In genomic region chr2:11454824-11455223, GRCh38 we compare ENCODE assay signal across 35 cellular contexts.
"Had no signal": no experiment of that assay in that cellular context is flagged by ENCODE, and none has a peak within 500 bp of the region (broad histone marks: within the 10 kb centered on the region; RNA-seq: fewer than 3 reads in every experiment).

No MANE protein-coding gene starts in this region.

- H3K4me1 ChIP-seq: body of pancreas, foreskin keratinocyte had no signal

- H3K27me3 Mint-ChIP-seq: activated B cell treated with CpG ODN at 0.5 μM for 24 hours; activated CD8-positive, alpha-beta memory T cell treated with anti-CD3 and anti-CD28 coated beads, Interleukin-2, amount 10 ng/mL, durations not matched to agents 7 days and 5 days; activated naive CD4-positive, alpha-beta T cell treated with anti-CD3 and anti-CD28 coated beads, Interleukin-2, amount 50 U/mL, for 24 hours; activated naive CD8-positive, alpha-beta T cell treated with anti-CD3 and anti-CD28 coated beads for 36 hours; activated naive CD8-positive, alpha-beta T cell treated with anti-CD3 and anti-CD28 coated beads, Interleukin-2, amount 50 U/mL, for 24 hours; activated T-helper 17 cell treated with anti-CD3 and anti-CD28 coated beads, Interleukin-2, amount 50 U/mL, for 72 hours; effector memory CD8-positive, alpha-beta T cell; T-cell had no signal

- H3K4me1 Mint-ChIP-seq: activated B cell treated with CpG ODN at 0.5 μM for 24 hours had no signal

- H3K9me3 ChIP-seq: adrenal gland, body of pancreas, esophagus muscularis mucosa, gastrocnemius medialis, heart right ventricle had no signal

- FAIRE-seq: colon had no signal

- H3K27ac ChIP-seq: adrenal gland, body of pancreas, esophagus muscularis mucosa, foreskin keratinocyte, gastrocnemius medialis, heart right ventricle, WERI-Rb-1 had no signal

- H3K4me3 Mint-ChIP-seq: activated B cell treated with CpG ODN at 0.5 μM for 24 hours; activated CD8-positive, alpha-beta memory T cell treated with anti-CD3 and anti-CD28 coated beads, Interleukin-2, amount 10 ng/mL, durations not matched to agents 7 days and 5 days; activated CD8-positive, alpha-beta T cell treated with anti-CD3 and anti-CD28 coated beads, Interleukin-2, amount 10 ng/mL, durations not matched to agents 7 days and 5 days; activated naive CD4-positive, alpha-beta T cell treated with anti-CD3 and anti-CD28 coated beads for 36 hours; activated naive CD4-positive, alpha-beta T cell treated with anti-CD3 and anti-CD28 coated beads, Interleukin-2, amount 50 U/mL, for 24 hours; activated naive CD8-positive, alpha-beta T cell treated with anti-CD3 and anti-CD28 coated beads for 36 hours; activated naive CD8-positive, alpha-beta T cell treated with anti-CD3 and anti-CD28 coated beads, Interleukin-2, amount 50 U/mL, for 24 hours; activated T-helper 17 cell treated with anti-CD3 and anti-CD28 coated beads, Interleukin-2, amount 50 U/mL, for 72 hours; effector memory CD8-positive, alpha-beta T cell; T-helper 1 cell treated with Interleukin-12 subunit alpha and Interleukin-12 subunit beta and Interleukin-4 antibody, amounts not matched to agents 30 μg/mL and 1 μg/mL, for 36 hours; T-helper 2 cell treated with Interferon-gamma antibody and Interleukin-4, amounts not matched to agents 5 μg/mL and 100 μg/mL, for 36 hours had no signal

- DNase-seq: activated B cell treated with CpG ODN at 0.5 μM for 24 hours; activated CD4-positive, alpha-beta T cell treated with anti-CD3 and anti-CD28 coated beads for 48 hours; activated CD4-positive, alpha-beta T cell treated with anti-CD3 and anti-CD28 coated beads, Interleukin-2, amount 50 U/mL, for 1 hour; activated CD4-positive, alpha-beta T cell treated with anti-CD3 and anti-CD28 coated beads, Interleukin-2, amount 50 U/mL, for 48 hours; activated CD8-positive, alpha-beta memory T cell treated with anti-CD3 and anti-CD28 coated beads, Interleukin-2, amount 10 ng/mL, durations not matched to agents 7 days and 5 days; activated CD8-positive, alpha-beta memory T cell treated with anti-CD3 and anti-CD28 coated beads, Interleukin-2, amount 50 U/mL, for 4 hours; activated CD8-positive, alpha-beta T cell treated with anti-CD3 and anti-CD28 coated beads, Interleukin-2, amount 10 ng/mL, durations not matched to agents 7 days and 5 days; activated effector memory CD4-positive, alpha-beta T cell treated with anti-CD3 and anti-CD28 coated beads, Interleukin-2, amount 50 U/mL, for 16 hours; activated naive CD4-positive, alpha-beta T cell treated with anti-CD3 and anti-CD28 coated beads for 36 hours; activated naive CD8-positive, alpha-beta T cell treated with anti-CD3 and anti-CD28 coated beads for 36 hours; activated naive CD8-positive, alpha-beta T cell treated with anti-CD3 and anti-CD28 coated beads, Interleukin-2, amount 50 U/mL, for 24 hours; activated T-cell treated with anti-CD3 and anti-CD28 coated beads, Interleukin-2, amount 50 U/mL, for 1 hour; adrenal gland; amygdala; aorta; body of pancreas; caudate nucleus; cortex of kidney; dermis blood vessel endothelial cell; effector CD4-positive, alpha-beta T cell; effector memory CD8-positive, alpha-beta T cell; erythroblast; foreskin keratinocyte; gastrocnemius medialis; heart right ventricle; T-cell; T1000 had no signal

- H3K4me3 ChIP-seq: adrenal gland, body of pancreas, esophagus muscularis mucosa, gastrocnemius medialis, heart right ventricle had no signal

- H3K9me3 Mint-ChIP-seq: activated B cell treated with CpG ODN at 0.5 μM for 24 hours; activated naive CD4-positive, alpha-beta T cell treated with anti-CD3 and anti-CD28 coated beads for 36 hours; activated naive CD4-positive, alpha-beta T cell treated with anti-CD3 and anti-CD28 coated beads, Interleukin-2, amount 50 U/mL, for 24 hours; activated naive CD8-positive, alpha-beta T cell treated with anti-CD3 and anti-CD28 coated beads for 36 hours; activated naive CD8-positive, alpha-beta T cell treated with anti-CD3 and anti-CD28 coated beads, Interleukin-2, amount 50 U/mL, for 24 hours; activated T-helper 17 cell treated with anti-CD3 and anti-CD28 coated beads, Interleukin-2, amount 50 U/mL, for 72 hours; effector memory CD8-positive, alpha-beta T cell; T-cell; T-helper 1 cell treated with Interleukin-12 subunit alpha and Interleukin-12 subunit beta and Interleukin-4 antibody, amounts not matched to agents 30 μg/mL and 1 μg/mL, for 36 hours; T-helper 2 cell treated with Interferon-gamma antibody and Interleukin-4, amounts not matched to agents 5 μg/mL and 100 μg/mL, for 36 hours had no signal

- H3K27ac Mint-ChIP-seq: activated B cell treated with CpG ODN at 0.5 μM for 24 hours; activated CD8-positive, alpha-beta memory T cell treated with anti-CD3 and anti-CD28 coated beads, Interleukin-2, amount 10 ng/mL, durations not matched to agents 7 days and 5 days; activated CD8-positive, alpha-beta T cell treated with anti-CD3 and anti-CD28 coated beads, Interleukin-2, amount 10 ng/mL, durations not matched to agents 7 days and 5 days; activated naive CD4-positive, alpha-beta T cell treated with anti-CD3 and anti-CD28 coated beads for 36 hours; activated naive CD4-positive, alpha-beta T cell treated with anti-CD3 and anti-CD28 coated beads, Interleukin-2, amount 50 U/mL, for 24 hours; activated naive CD8-positive, alpha-beta T cell treated with anti-CD3 and anti-CD28 coated beads, Interleukin-2, amount 50 U/mL, for 24 hours; effector memory CD8-positive, alpha-beta T cell; T-cell; T-helper 1 cell treated with Interleukin-12 subunit alpha and Interleukin-12 subunit beta and Interleukin-4 antibody, amounts not matched to agents 30 μg/mL and 1 μg/mL, for 36 hours; T-helper 2 cell treated with Interferon-gamma antibody and Interleukin-4, amounts not matched to agents 5 μg/mL and 100 μg/mL, for 36 hours had no signal

- H3K27me3 ChIP-seq: adrenal gland, body of pancreas, esophagus muscularis mucosa, foreskin keratinocyte, gastrocnemius medialis, heart right ventricle had no signal

- ATAC-seq: activated CD4-positive, CD25-positive, alpha-beta regulatory T cell treated with anti-CD3 and anti-CD28 coated beads, Interleukin-2, amount 50 U/mL, for 24 hours; activated CD8-positive, alpha-beta memory T cell treated with anti-CD3 and anti-CD28 coated beads, Interleukin-2, amount 10 ng/mL, durations not matched to agents 7 days and 5 days; activated CD8-positive, alpha-beta T cell treated with anti-CD3 and anti-CD28 coated beads, Interleukin-2, amount 10 ng/mL, durations not matched to agents 7 days and 5 days; activated naive CD8-positive, alpha-beta T cell treated with anti-CD3 and anti-CD28 coated beads, Interleukin-2, amount 50 U/mL, for 24 hours; activated T-helper 17 cell treated with anti-CD3 and anti-CD28 coated beads, Interleukin-2, amount 50 U/mL, for 72 hours; body of pancreas; effector memory CD8-positive, alpha-beta T cell; foreskin keratinocyte; gastrocnemius medialis; heart right ventricle; T-cell had no signal
